ENCODE assay signal across 10 cellular contexts in the genomic region with DNA sequence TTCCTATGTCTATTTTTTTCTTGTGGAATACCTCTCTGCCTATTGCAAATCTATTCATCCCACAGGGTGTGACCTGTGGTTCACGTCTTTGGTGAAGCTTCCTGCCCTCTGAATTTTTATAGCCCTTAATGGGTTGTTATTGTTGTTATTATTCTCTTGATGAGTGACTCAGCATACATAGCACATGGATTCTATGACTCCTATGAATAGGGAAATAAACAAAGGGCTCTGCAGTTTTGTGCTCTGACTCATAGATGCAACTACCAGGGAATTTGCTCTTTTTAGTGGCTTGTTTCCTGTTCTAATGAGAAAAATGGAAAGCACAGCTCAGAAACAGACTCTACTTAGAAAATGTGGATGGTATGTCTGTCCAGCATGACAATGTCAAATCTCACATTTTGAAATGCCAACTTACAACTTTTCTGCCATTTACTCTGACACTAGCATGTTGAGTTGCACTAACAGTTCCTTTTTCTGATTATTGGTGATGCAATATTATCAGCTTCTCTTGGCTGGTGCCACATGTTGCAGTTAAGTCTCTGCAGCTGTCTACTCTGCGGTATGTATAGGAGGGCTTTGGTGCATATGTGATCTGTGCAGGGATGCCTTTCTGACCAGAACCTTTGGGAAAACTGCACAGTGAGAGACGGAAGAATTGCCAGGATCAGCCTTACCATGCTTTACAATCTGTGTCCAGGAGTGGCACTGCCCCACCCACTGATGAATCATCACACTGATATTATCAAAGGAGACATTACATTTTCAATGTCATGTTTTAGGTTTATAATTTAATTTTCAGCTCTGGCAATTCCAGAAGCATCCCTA.
DNase-seq lines count a peak whose midpoint lies in the region; ATAC-seq, FAIRE-seq and TF ChIP-seq lines count a peak whose summit lies in the region.
"Had no signal": no experiment of that assay in that cellular context is flagged by ENCODE, and none has a peak within 500 bp of the region (broad histone marks: within the 10 kb centered on the region; RNA-seq: fewer than 3 reads in every experiment).

No MANE protein-coding gene starts in this region.

- DNase-seq in AG04450 (ENCODE audit: low read depth, low spot score) (peak; percentile 68), LHCN-M2 (ENCODE audit: low read depth) (peak; percentile 89), choroid plexus epithelial cell (ENCODE audit: low read depth) (peak; percentile 83), HepG2 (ENCODE audit: low spot score) (no peak), KBM-7 (no peak), NCI-H446 treated with DMSO at 0.1 percent for 48 hours (lab: John Stamatoyannopoulos, UW) (no peak), midbrain (lab: John Stamatoyannopoulos, UW) (no peak)
- DNase-seq: DMS79 treated with DMSO at 0.1 percent for 48 hours had no signal

- BruUV-seq in HepG2 (replicated peaks; lab: Mats Ljungman, UMichigan) = no TSS peak

- CTCF ChIA-PET in AG04450 (lab: Charles Lee) = interaction anchor here (1.4 kb wide), 1 partner anchor 1665 kb away, joined by 3 read pairs; no protein-coding TSS in a partner anchor
- CTCF ChIA-PET in HepG2 (lab: Yijun Ruan, JAX; ENCODE audit: low intra/inter-chr PET ratio, low total read pairs) = no interaction called here

- peak overlapping the region; percentile 79 for H3K27ac ChIP-seq in AG04450 (ENCODE audit: low read depth, low read length)
- H3K27ac ChIP-seq in HepG2 (ENCODE audit: extremely low read length, insufficient read depth, low read length) = no peak overlapping the region

- TF ChIP-seq CTCF in AG04450 (IDR thresholded peaks at IDR 0.05; ENCODE audit: low read depth, low read length) = no peak
- TF ChIP-seq CTCF in choroid plexus epithelial cell (conservative IDR thresholded peaks at IDR 0.05; ENCODE audit: low read depth, low read length) = no peak
- no peak for TF ChIP-seq CTCF in HepG2 (CRISPR knock-in tag; IDR thresholded peaks at IDR 0.05)

- no peaks in the 10 kb centered on the region for H4K20me1 ChIP-seq in HepG2 (ENCODE audit: insufficient read depth, low read length)

- H3K4me2 ChIP-seq in HepG2 (ENCODE audit: low read depth, low read length) = no peak overlapping the region

- in situ Hi-C loops in HepG2 (cut with HindIII; ENCODE audit: extremely low pct_ligation_motif_present, low pct_unique_long_range_greater_than_20kb) (no loop called here), KBM-7 (cut with MboI; ENCODE audit: low pct_unique_long_range_greater_than_20kb, low sequenced_read_pairs) (no loop called here)

- H3K4me3 ChIP-seq in AG04450 (ENCODE audit: low read depth, low read length) = 0 out of 2 replicates have a peak overlapping the region, but pooled peaks have one; percentile 10
- no peak overlapping the region for H3K4me3 ChIP-seq in choroid plexus epithelial cell (ENCODE audit: low read depth, low read length)
- H3K4me3 ChIP-seq in HepG2 (replicated peaks in 1 of 3; ENCODE audit: insufficient read depth in 1 of 3, low read depth in 2 of 3, low read length in 3 of 3) = no peak overlapping the region
- H3K4me3 ChIP-seq: skin epidermis had no signal

- no peak overlapping the region for H3K9ac ChIP-seq in HepG2 (ENCODE audit: insufficient read depth, low read depth, low read length)

- 18% methylated on average over 3 of the region's 3 CpGs for WGBS in HepG2 (ENCODE audit: low lambda C conversion rate)

- no peak overlapping the region for H2AFZ ChIP-seq in HepG2 (ENCODE audit: low read length)

- no peak for FAIRE-seq in HepG2 (lab: Jason Lieb, UNC)

- intact Hi-C loops in HepG2 (cut with micrococcal nuclease; ENCODE audit: unreplicated experiment) = no loop called here

- TF ChIP-seq POLR2A in HepG2 (IDR thresholded peaks at IDR 0.05; ENCODE audit: insufficient read depth in 1 of 2, low read depth in 2 of 2, low read length in 2 of 2) = no peak

- TF ChIP-seq EP300 in HepG2 (IDR thresholded peaks at IDR 0.05; ENCODE audit: low read depth in 2 of 2, low read length in 2 of 2) (no peak), HepG2 (CRISPR knock-in tag; IDR thresholded peaks at IDR 0.05; ENCODE audit: borderline replicate concordance) (no peak)

- no peaks in the 10 kb centered on the region for H3K79me2 ChIP-seq in HepG2 (ENCODE audit: insufficient read depth, low read length)

- H3K27me3 ChIP-seq in AG04450 (ENCODE audit: control insufficient read depth, insufficient read depth, low read length) (no peaks in the 10 kb centered on the region), HepG2 (ENCODE audit: control insufficient read depth in 1 of 2, insufficient read depth in 2 of 2, low read length in 2 of 2) (no peaks in the 10 kb centered on the region)

- TF ChIP-seq RAD21 in HepG2 (CRISPR knock-in tag; IDR thresholded peaks at IDR 0.05) = no peak

- ATAC-seq in HepG2 = no peak
- ATAC-seq in GM21367 (IDR thresholded peaks at IDR 0.05; ENCODE audit: unreplicated experiment) = no peak

- no peaks in the 10 kb centered on the region for H3K9me3 ChIP-seq in AG04450 (ENCODE audit: control insufficient read depth, insufficient read depth, low read length)
- H3K9me3 ChIP-seq in HepG2 (ENCODE audit: low read length) = no peaks in the 10 kb centered on the region; the same call in 1 of the 2 replicates

- POLR2A ChIA-PET in AG04450 (lab: Yijun Ruan, JAX) = interaction anchor here (0.8 kb wide), 1 partner anchor 728 kb away, joined by 3 read pairs; no protein-coding TSS in a partner anchor
- POLR2A ChIA-PET in HepG2 (lab: Yijun Ruan, JAX) = no interaction called here

- no peaks in the 10 kb centered on the region for H3K36me3 ChIP-seq in HepG2 (replicated peaks in 1 of 2; ENCODE audit: control insufficient read depth in 1 of 2, insufficient read depth in 2 of 2, low read length in 2 of 2)

- H3K4me1 ChIP-seq in HepG2 (ENCODE audit: insufficient read depth, low read length) = no peaks in the 10 kb centered on the region

TF ChIP-seq in HepG2, 621 proteins besides CTCF, POLR2A, EP300 and RAD21:
- TF ChIP-seq CEBPB (IDR thresholded peaks at IDR 0.05; ENCODE audit: borderline replicate concordance, low read depth, low read length) = peak; percentile 34; the same call in 1 of the 2 replicates
- no peak for TF ChIP-seq MEIS2 (CRISPR knock-in tag; IDR thresholded peaks at IDR 0.05)

Comparison
In these comparisons a context has a peak if more than half of its experiments do, and no peak if none do; other contexts are left out.
1. DNase-seq: peak in AG04450 (single experiment), LHCN-M2 (single experiment) and choroid plexus epithelial cell (single experiment); none in HepG2 (single experiment), KBM-7 (single experiment), NCI-H446 treated with DMSO at 0.1 percent for 48 hours (single experiment) and midbrain (single experiment).